Comparison of ENCODE assay signal across 8 cellular contexts in genomic region chr2:54574860-54575247, GRCh38.
DNase-seq lines count a peak whose midpoint lies in the region; ATAC-seq and TF ChIP-seq lines count a peak whose summit lies in the region.

No MANE protein-coding gene starts in this region.

- H3K4me3 Mint-ChIP-seq in activated naive CD4-positive, alpha-beta T cell treated with anti-CD3 and anti-CD28 coated beads for 36 hours: peak overlapping the region; percentile 51
- H3K4me3 Mint-ChIP-seq in activated T-helper 17 cell treated with anti-CD3 and anti-CD28 coated beads, Interleukin-2, amount 50 U/mL, for 72 hours: peak overlapping the region; percentile 92

- TF ChIP-seq CTCF in liver (IDR thresholded peaks at IDR 0.05; ENCODE audit: low read depth, low read length, missing input control) (no peak), transverse colon (IDR thresholded peaks at IDR 0.05) (no peak)

- H3K9ac ChIP-seq in liver (ENCODE audit: low read depth in 1 of 2, low read length in 2 of 2): no peak overlapping the region

- ATAC-seq in activated T-helper 17 cell treated with anti-CD3 and anti-CD28 coated beads, Interleukin-2, amount 50 U/mL, for 72 hours (replicated peaks): no peak
- no peak for ATAC-seq in esophagus mucosa

- peaks cover 2% of the 10 kb centered on the region for H3K9me3 Mint-ChIP-seq in activated naive CD4-positive, alpha-beta T cell treated with anti-CD3 and anti-CD28 coated beads for 36 hours
- peaks cover 3% of the 10 kb centered on the region for H3K9me3 Mint-ChIP-seq in activated T-helper 17 cell treated with anti-CD3 and anti-CD28 coated beads, Interleukin-2, amount 50 U/mL, for 72 hours

- no peak for DNase-seq in activated naive CD4-positive, alpha-beta T cell treated with anti-CD3 and anti-CD28 coated beads for 36 hours
- DNase-seq in activated naive CD4-positive, alpha-beta T cell treated with Interleukin-2 at 50 U/mL for 16 hours: no peak
- DNase-seq in transverse colon (no peak), caudate nucleus (lab: John Stamatoyannopoulos, UW) (no peak), NCI-H748 treated with DMSO at 0.1 percent for 48 hours (lab: John Stamatoyannopoulos, UW) (no peak)

- H3K27me3 ChIP-seq in liver (ENCODE audit: control insufficient read depth in 4 of 4, insufficient read depth in 4 of 4, low read length in 3 of 4) (no peaks in the 10 kb centered on the region), transverse colon (no peaks in the 10 kb centered on the region)

- in situ Hi-C loops in transverse colon (cut with MboI; ENCODE audit: low pct_ligation_motif_present in 1 of 4, low pct_unique_long_range_greater_than_20kb in 1 of 4, low sequenced_read_pairs in 3 of 4): no loop called here

- H3K27me3 Mint-ChIP-seq in activated naive CD4-positive, alpha-beta T cell treated with anti-CD3 and anti-CD28 coated beads for 36 hours (ENCODE audit: low read depth): no peaks in the 10 kb centered on the region
- H3K27me3 Mint-ChIP-seq in activated T-helper 17 cell treated with anti-CD3 and anti-CD28 coated beads, Interleukin-2, amount 50 U/mL, for 72 hours: no peaks in the 10 kb centered on the region

- H3K27ac ChIP-seq in liver (ENCODE audit: low read depth in 1 of 2, low read length in 2 of 2): peak overlapping the region; percentile 73 to 90
- peak overlapping the region; percentile 87 to 93 (median 90) for H3K27ac ChIP-seq in transverse colon
- no peak overlapping the region for H3K27ac ChIP-seq in caudate nucleus (ENCODE audit: low read depth, low read length)

- intact Hi-C loops in activated naive CD4-positive, alpha-beta T cell treated with anti-CD3 and anti-CD28 coated beads for 36 hours (cut with micrococcal nuclease): loop anchor here (1.0 to 5.0 kb wide), 14 partner anchors 8 to 788 kb away; partner anchors contain the start of genes ACYP2, ASB3, CLHC1 and EML6
- intact Hi-C loops in transverse colon (cut with DNase I; ENCODE audit: low total_unique reads): no loop called here

- TF ChIP-seq POLR2A in transverse colon (IDR thresholded peaks at IDR 0.05): no peak

- H3K36me3 ChIP-seq in liver (ENCODE audit: control insufficient read depth in 4 of 4, insufficient read depth in 3 of 4, low read depth in 1 of 4, low read length in 3 of 4) (no peaks in the 10 kb centered on the region), transverse colon (no peaks in the 10 kb centered on the region)

- peaks cover 94% of the 10 kb centered on the region for H3K4me1 Mint-ChIP-seq in activated naive CD4-positive, alpha-beta T cell treated with anti-CD3 and anti-CD28 coated beads for 36 hours (ENCODE audit: low read depth)
- peaks cover 78% of the 10 kb centered on the region for H3K4me1 Mint-ChIP-seq in activated T-helper 17 cell treated with anti-CD3 and anti-CD28 coated beads, Interleukin-2, amount 50 U/mL, for 72 hours

- no peak for TF ChIP-seq EP300 in transverse colon (IDR thresholded peaks at IDR 0.05; ENCODE audit: low read depth)

- H3K9me3 ChIP-seq in liver (ENCODE audit: control insufficient read depth in 4 of 4, low read length in 3 of 4) (no peaks in the 10 kb centered on the region), transverse colon (no peaks in the 10 kb centered on the region)

- WGBS in liver: 86% methylated on average over 5 of the region's 5 CpGs
- 50 to 77% methylated on average over 1 to 5 of the region's 5 CpGs for WGBS in transverse colon (ENCODE audit: low coverage in 1 of 2), 2 donors

- H3K36me3 Mint-ChIP-seq in activated naive CD4-positive, alpha-beta T cell treated with anti-CD3 and anti-CD28 coated beads for 36 hours (ENCODE audit: low read depth): peaks cover 15% of the 10 kb centered on the region
- H3K36me3 Mint-ChIP-seq in activated T-helper 17 cell treated with anti-CD3 and anti-CD28 coated beads, Interleukin-2, amount 50 U/mL, for 72 hours (ENCODE audit: low read depth): peaks cover 27% of the 10 kb centered on the region

- TF ChIP-seq RAD21 in liver (IDR thresholded peaks at IDR 0.05): no peak

- no peak overlapping the region for H3K4me3 ChIP-seq in liver (ENCODE audit: low read depth in 1 of 3, low read length in 3 of 3)
- H3K4me3 ChIP-seq in transverse colon: no peak overlapping the region

- peaks cover 26 to 96% (median 91%) of the 10 kb centered on the region in 4 donors for H3K4me1 ChIP-seq in liver (ENCODE audit: control insufficient read depth in 4 of 4, insufficient read depth in 4 of 4, low read length in 3 of 4)
- H3K4me1 ChIP-seq in transverse colon: peaks cover 84 to 97% (median 93%) of the 10 kb centered on the region in 4 donors

- CTCF ChIA-PET in activated naive CD4-positive, alpha-beta T cell treated with anti-CD3 and anti-CD28 coated beads for 36 hours (lab: Charles Lee): interaction anchor here (0.7 to 9.0 kb wide), 7 partner anchors 12 to 130 kb away, joined by 3 to 68 read pairs (median 4); no protein-coding TSS in a partner anchor

- peak overlapping the region; percentile 91 for H3K27ac Mint-ChIP-seq in activated naive CD4-positive, alpha-beta T cell treated with anti-CD3 and anti-CD28 coated beads for 36 hours
- H3K27ac Mint-ChIP-seq in activated T-helper 17 cell treated with anti-CD3 and anti-CD28 coated beads, Interleukin-2, amount 50 U/mL, for 72 hours: peak overlapping the region; percentile 99

TF ChIP-seq in liver, 16 proteins besides CTCF, POLR2A, EP300 and RAD21:
- TF ChIP-seq EGR1 (IDR thresholded peaks at IDR 0.05; ENCODE audit: low read depth in 2 of 2): no peak
- TF ChIP-seq GABPA (IDR thresholded peaks at IDR 0.05 in 1 of 2, conservative IDR thresholded peaks at IDR 0.05 in 1 of 2): no peak
- no peak for TF ChIP-seq ATF3 (IDR thresholded peaks at IDR 0.05)
- TF ChIP-seq TAF1 (conservative IDR thresholded peaks at IDR 0.05): no peak
- TF ChIP-seq HNF4G (IDR thresholded peaks at IDR 0.05): no peak
- no peak for TF ChIP-seq JUND (IDR thresholded peaks at IDR 0.05)
- TF ChIP-seq SP1 (IDR thresholded peaks at IDR 0.05): no peak
- no peak for TF ChIP-seq FOXA2 (IDR thresholded peaks at IDR 0.05)
- TF ChIP-seq ZBTB33 (IDR thresholded peaks at IDR 0.05): no peak
- no peak for TF ChIP-seq FOXA1 (IDR thresholded peaks at IDR 0.05)
